In the genomic region with DNA sequence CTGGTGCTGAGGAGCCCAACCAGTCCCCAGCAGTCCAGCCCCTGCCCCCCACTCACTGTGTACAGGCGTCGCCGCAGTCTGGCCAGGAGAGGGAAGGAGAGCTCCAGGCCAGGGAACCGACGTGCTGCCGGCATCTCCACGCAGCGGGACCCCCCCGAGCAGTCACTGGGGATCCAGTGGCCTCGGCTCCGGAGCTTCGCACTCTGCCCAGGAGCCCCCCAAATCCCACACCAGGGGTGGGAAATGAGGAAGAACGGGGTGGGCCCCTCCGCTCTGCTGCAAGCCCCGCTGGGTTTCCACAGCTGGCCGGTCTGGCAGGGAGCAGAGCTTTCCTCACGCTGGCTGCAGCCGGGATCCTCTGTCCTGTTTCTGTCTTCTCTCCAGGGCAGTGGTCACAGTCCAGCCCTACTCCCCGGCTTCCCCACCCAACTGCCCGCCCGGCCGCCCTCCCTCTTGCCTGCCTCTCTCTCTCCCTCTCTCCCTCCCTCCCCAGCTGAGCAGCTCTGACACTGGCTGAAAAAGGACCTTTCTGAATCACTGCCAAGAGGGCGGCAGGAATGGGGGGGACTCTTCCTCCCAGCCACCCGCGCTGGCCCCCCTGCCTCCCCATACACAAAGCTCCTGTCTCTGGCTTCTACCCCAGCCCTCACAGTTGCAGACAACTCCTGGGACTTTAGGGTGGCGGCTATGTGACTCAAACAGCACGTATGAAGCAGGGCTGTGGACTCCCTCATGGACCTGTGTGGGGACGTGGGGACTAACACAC, we compare ENCODE assay signal across 8 cellular contexts. TPM values are rescaled to one million over a fixed set of nuclear protein-coding genes. Genes with fewer than 3 reads are reported as not detected.
DNase-seq lines count a peak whose midpoint lies in the region; ATAC-seq and TF ChIP-seq lines count a peak whose summit lies in the region.

No MANE protein-coding gene starts in this region.

- peak; percentile 82 for DNase-seq in HT-29 (ENCODE audit: low spot score)
- peak; percentile 38 for DNase-seq in kidney glomerular epithelial cell (lab: John Stamatoyannopoulos, UW)
- no peak for DNase-seq in stimulated activated effector memory CD8-positive, alpha-beta T cell treated with anti-CD3 and anti-CD28 coated beads, Interleukin-12 subunit alpha, Interleukin-12 subunit beta, amount 100 ng/mL, for 72 hours (ENCODE audit: low spot score in 2 of 2)
- DNase-seq in activated CD4-positive, alpha-beta memory T cell treated with anti-CD3 and anti-CD28 coated beads, Interleukin-2, amount 10 ng/mL, durations not matched to agents 7 days and 5 days = no peak
- DNase-seq in KG1 (lab: John Stamatoyannopoulos, UW) = no peak

- H3K4me1 Mint-ChIP-seq in brain = peaks cover 87% of the 10 kb centered on the region
- peaks cover 40% of the 10 kb centered on the region for H3K4me1 Mint-ChIP-seq in stimulated activated effector memory CD8-positive, alpha-beta T cell treated with anti-CD3 and anti-CD28 coated beads, Interleukin-12 subunit alpha, Interleukin-12 subunit beta, amount 100 ng/mL, for 72 hours
- peaks cover 25% of the 10 kb centered on the region for H3K4me1 Mint-ChIP-seq in activated CD4-positive, alpha-beta memory T cell treated with anti-CD3 and anti-CD28 coated beads, Interleukin-2, amount 10 ng/mL, durations not matched to agents 7 days and 5 days

- peaks cover 0 to 3% (median 0%) of the 10 kb centered on the region in 5 experiments for H3K9me3 Mint-ChIP-seq in brain
- H3K9me3 Mint-ChIP-seq in stimulated activated effector memory CD8-positive, alpha-beta T cell treated with anti-CD3 and anti-CD28 coated beads, Interleukin-12 subunit alpha, Interleukin-12 subunit beta, amount 100 ng/mL, for 72 hours = no peaks in the 10 kb centered on the region
- H3K9me3 Mint-ChIP-seq in activated CD4-positive, alpha-beta memory T cell treated with anti-CD3 and anti-CD28 coated beads, Interleukin-2, amount 10 ng/mL, durations not matched to agents 7 days and 5 days = no peaks in the 10 kb centered on the region

- H3K36me3 Mint-ChIP-seq in brain = peaks cover 6% of the 10 kb centered on the region
- peaks cover 44% of the 10 kb centered on the region for H3K36me3 Mint-ChIP-seq in stimulated activated effector memory CD8-positive, alpha-beta T cell treated with anti-CD3 and anti-CD28 coated beads, Interleukin-12 subunit alpha, Interleukin-12 subunit beta, amount 100 ng/mL, for 72 hours
- H3K36me3 Mint-ChIP-seq in activated CD4-positive, alpha-beta memory T cell treated with anti-CD3 and anti-CD28 coated beads, Interleukin-2, amount 10 ng/mL, durations not matched to agents 7 days and 5 days (ENCODE audit: low read depth) = peaks cover 11% of the 10 kb centered on the region

- TF ChIP-seq CTCF in brain (conservative IDR thresholded peaks at IDR 0.05) = no peak

- H3K27me3 Mint-ChIP-seq in brain = peaks cover 4% of the 10 kb centered on the region
- no peaks in the 10 kb centered on the region for H3K27me3 Mint-ChIP-seq in activated CD4-positive, alpha-beta memory T cell treated with anti-CD3 and anti-CD28 coated beads, Interleukin-2, amount 10 ng/mL, durations not matched to agents 7 days and 5 days

- no peak for ATAC-seq in stimulated activated effector memory CD8-positive, alpha-beta T cell treated with anti-CD3 and anti-CD28 coated beads, Interleukin-12 subunit alpha, Interleukin-12 subunit beta, amount 100 ng/mL, for 72 hours
- ATAC-seq in GM21447 (IDR thresholded peaks at IDR 0.05; ENCODE audit: unreplicated experiment) (no peak), HG02623 (IDR thresholded peaks at IDR 0.05; ENCODE audit: unreplicated experiment) (no peak)

- POLR2A ChIA-PET in activated CD4-positive, alpha-beta memory T cell treated with anti-CD3 and anti-CD28 coated beads, Interleukin-2, amount 10 ng/mL, durations not matched to agents 7 days and 5 days (lab: Charles Lee) = interaction anchor here (1.2 to 6.1 kb wide), 2 partner anchors 8 to 14 kb away, joined by 4 to 180 read pairs; partner anchors contain the start of gene TNK2

- CTCF ChIA-PET in activated CD4-positive, alpha-beta memory T cell treated with anti-CD3 and anti-CD28 coated beads, Interleukin-2, amount 10 ng/mL, durations not matched to agents 7 days and 5 days (lab: Charles Lee) = interaction anchor here (1.1 to 6.6 kb wide), 4 partner anchors 15 to 42 kb away, joined by 3 to 124 read pairs (median 80); partner anchors contain the start of gene TNK2

- peak overlapping the region; percentile 55 to 86 (median 77) for H3K4me3 Mint-ChIP-seq in brain
- no peak overlapping the region for H3K4me3 Mint-ChIP-seq in stimulated activated effector memory CD8-positive, alpha-beta T cell treated with anti-CD3 and anti-CD28 coated beads, Interleukin-12 subunit alpha, Interleukin-12 subunit beta, amount 100 ng/mL, for 72 hours
- no peak overlapping the region for H3K4me3 Mint-ChIP-seq in activated CD4-positive, alpha-beta memory T cell treated with anti-CD3 and anti-CD28 coated beads, Interleukin-2, amount 10 ng/mL, durations not matched to agents 7 days and 5 days

- H3K27ac Mint-ChIP-seq in brain = peak overlapping the region; percentile 30 to 96 (median 89)
- peak overlapping the region; percentile 37 for H3K27ac Mint-ChIP-seq in stimulated activated effector memory CD8-positive, alpha-beta T cell treated with anti-CD3 and anti-CD28 coated beads, Interleukin-12 subunit alpha, Interleukin-12 subunit beta, amount 100 ng/mL, for 72 hours
- H3K27ac Mint-ChIP-seq in activated CD4-positive, alpha-beta memory T cell treated with anti-CD3 and anti-CD28 coated beads, Interleukin-2, amount 10 ng/mL, durations not matched to agents 7 days and 5 days = no peak overlapping the region

RNA-seq across cellular contexts. Expression of gene TNK2, which starts 15.8 kb away (rescaled TPM):
- 172 and 212 TPM in 2 replicates for total RNA-seq in HT-29 (2014; rRNA removed; shearing (Covaris generic))
- polyA plus RNA-seq in brain (ENCODE audit: insufficient read depth, low read depth, low replicate concordance) = 59.9 TPM
- total RNA-seq in activated CD4-positive, alpha-beta memory T cell treated with anti-CD3 and anti-CD28 coated beads, Interleukin-2, amount 10 ng/mL, durations not matched to agents 7 days and 5 days = 100 to 1,000 TPM; 113 to 115 TPM

Comparison
In these comparisons a context has a peak if more than half of its experiments do, and no peak if none do; other contexts are left out.
1. DNase-seq: peak in HT-29 (single experiment) and kidney glomerular epithelial cell (single experiment); none in stimulated activated effector memory CD8-positive, alpha-beta T cell treated with anti-CD3 and anti-CD28 coated beads, Interleukin-12 subunit alpha, Interleukin-12 subunit beta, amount 100 ng/mL, for 72 hours (0 of 2), activated CD4-positive, alpha-beta memory T cell treated with anti-CD3 and anti-CD28 coated beads, Interleukin-2, amount 10 ng/mL, durations not matched to agents 7 days and 5 days (single experiment) and KG1 (single experiment).
2. H3K4me3 Mint-ChIP-seq: peak in brain (5 of 5); none in stimulated activated effector memory CD8-positive, alpha-beta T cell treated with anti-CD3 and anti-CD28 coated beads, Interleukin-12 subunit alpha, Interleukin-12 subunit beta, amount 100 ng/mL, for 72 hours (single experiment) and activated CD4-positive, alpha-beta memory T cell treated with anti-CD3 and anti-CD28 coated beads, Interleukin-2, amount 10 ng/mL, durations not matched to agents 7 days and 5 days (single experiment).